1 cellular context compared by ENCODE assay signal in the genomic region with DNA sequence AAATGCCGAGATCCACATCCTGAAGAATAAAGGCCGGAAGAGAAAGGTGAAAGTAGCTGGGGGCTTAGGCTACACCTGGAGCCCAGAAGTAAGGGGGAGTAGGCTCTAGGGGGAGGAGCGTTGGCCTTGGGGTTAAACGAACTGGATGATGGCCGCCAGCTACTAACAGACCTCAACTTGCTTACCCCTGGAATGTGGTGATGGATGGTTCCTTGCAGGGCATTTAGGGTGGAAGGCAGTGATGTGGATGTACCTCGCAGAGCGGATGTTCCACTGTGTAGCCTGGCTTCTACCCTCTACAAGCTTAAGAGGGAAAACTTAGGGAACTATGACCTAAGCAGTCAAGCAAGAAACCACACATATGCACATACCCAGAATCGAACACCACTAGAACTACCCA.
TF ChIP-seq lines count a peak whose summit lies in the region.

No MANE protein-coding gene starts in this region.

TF ChIP-seq in GM23338, 12 proteins besides CTCF, POLR2A, EP300 and RAD21 (continued from another document):
- TF ChIP-seq, protein P1, sequence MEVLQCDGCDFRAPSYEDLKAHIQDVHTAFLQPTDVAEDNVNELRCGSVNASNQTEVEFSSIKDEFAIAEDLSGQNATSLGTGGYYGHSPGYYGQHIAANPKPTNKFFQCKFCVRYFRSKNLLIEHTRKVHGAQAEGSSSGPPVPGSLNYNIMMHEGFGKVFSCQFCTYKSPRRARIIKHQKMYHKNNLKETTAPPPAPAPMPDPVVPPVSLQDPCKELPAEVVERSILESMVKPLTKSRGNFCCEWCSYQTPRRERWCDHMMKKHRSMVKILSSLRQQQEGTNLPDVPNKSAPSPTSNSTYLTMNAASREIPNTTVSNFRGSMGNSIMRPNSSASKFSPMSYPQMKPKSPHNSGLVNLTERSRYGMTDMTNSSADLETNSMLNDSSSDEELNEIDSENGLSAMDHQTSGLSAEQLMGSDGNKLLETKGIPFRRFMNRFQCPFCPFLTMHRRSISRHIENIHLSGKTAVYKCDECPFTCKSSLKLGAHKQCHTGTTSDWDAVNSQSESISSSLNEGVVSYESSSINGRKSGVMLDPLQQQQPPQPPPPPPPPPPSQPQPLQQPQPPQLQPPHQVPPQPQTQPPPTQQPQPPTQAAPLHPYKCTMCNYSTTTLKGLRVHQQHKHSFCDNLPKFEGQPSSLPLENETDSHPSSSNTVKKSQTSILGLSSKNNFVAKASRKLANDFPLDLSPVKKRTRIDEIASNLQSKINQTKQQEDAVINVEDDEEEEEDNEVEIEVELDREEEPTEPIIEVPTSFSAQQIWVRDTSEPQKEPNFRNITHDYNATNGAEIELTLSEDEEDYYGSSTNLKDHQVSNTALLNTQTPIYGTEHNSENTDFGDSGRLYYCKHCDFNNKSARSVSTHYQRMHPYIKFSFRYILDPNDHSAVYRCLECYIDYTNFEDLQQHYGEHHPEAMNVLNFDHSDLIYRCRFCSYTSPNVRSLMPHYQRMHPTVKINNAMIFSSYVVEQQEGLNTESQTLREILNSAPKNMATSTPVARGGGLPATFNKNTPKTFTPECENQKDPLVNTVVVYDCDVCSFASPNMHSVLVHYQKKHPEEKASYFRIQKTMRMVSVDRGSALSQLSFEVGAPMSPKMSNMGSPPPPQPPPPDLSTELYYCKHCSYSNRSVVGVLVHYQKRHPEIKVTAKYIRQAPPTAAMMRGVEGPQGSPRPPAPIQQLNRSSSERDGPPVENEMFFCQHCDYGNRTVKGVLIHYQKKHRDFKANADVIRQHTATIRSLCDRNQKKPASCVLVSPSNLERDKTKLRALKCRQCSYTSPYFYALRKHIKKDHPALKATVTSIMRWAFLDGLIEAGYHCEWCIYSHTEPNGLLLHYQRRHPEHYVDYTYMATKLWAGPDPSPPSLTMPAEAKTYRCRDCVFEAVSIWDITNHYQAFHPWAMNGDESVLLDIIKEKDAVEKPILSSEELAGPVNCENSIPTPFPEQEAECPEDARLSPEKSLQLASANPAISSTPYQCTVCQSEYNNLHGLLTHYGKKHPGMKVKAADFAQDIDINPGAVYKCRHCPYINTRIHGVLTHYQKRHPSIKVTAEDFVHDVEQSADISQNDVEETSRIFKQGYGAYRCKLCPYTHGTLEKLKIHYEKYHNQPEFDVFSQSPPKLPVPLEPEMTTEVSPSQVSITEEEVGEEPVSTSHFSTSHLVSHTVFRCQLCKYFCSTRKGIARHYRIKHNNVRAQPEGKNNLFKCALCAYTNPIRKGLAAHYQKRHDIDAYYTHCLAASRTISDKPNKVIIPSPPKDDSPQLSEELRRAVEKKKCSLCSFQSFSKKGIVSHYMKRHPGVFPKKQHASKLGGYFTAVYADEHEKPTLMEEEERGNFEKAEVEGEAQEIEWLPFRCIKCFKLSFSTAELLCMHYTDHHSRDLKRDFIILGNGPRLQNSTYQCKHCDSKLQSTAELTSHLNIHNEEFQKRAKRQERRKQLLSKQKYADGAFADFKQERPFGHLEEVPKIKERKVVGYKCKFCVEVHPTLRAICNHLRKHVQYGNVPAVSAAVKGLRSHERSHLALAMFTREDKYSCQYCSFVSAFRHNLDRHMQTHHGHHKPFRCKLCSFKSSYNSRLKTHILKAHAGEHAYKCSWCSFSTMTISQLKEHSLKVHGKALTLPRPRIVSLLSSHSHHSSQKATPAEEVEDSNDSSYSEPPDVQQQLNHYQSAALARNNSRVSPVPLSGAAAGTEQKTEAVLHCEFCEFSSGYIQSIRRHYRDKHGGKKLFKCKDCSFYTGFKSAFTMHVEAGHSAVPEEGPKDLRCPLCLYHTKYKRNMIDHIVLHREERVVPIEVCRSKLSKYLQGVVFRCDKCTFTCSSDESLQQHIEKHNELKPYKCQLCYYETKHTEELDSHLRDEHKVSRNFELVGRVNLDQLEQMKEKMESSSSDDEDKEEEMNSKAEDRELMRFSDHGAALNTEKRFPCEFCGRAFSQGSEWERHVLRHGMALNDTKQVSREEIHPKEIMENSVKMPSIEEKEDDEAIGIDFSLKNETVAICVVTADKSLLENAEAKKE (CRISPR knock-in tag; IDR thresholded peaks at IDR 0.05) = no peak
- no peak for TF ChIP-seq STAT1 (IDR thresholded peaks at IDR 0.05; ENCODE audit: unreplicated experiment)
- TF ChIP-seq CREB1 (CRISPR knock-in tag; IDR thresholded peaks at IDR 0.05; ENCODE audit: low read depth) = no peak
- no peak for TF ChIP-seq ZNF331 (CRISPR knock-in tag; IDR thresholded peaks at IDR 0.05; ENCODE audit: low read depth)
- no peak for TF ChIP-seq JUNB (IDR thresholded peaks at IDR 0.05; ENCODE audit: unreplicated experiment)
- TF ChIP-seq ZNF114 (CRISPR knock-in tag; IDR thresholded peaks at IDR 0.05) = no peak
- TF ChIP-seq, protein P2, sequence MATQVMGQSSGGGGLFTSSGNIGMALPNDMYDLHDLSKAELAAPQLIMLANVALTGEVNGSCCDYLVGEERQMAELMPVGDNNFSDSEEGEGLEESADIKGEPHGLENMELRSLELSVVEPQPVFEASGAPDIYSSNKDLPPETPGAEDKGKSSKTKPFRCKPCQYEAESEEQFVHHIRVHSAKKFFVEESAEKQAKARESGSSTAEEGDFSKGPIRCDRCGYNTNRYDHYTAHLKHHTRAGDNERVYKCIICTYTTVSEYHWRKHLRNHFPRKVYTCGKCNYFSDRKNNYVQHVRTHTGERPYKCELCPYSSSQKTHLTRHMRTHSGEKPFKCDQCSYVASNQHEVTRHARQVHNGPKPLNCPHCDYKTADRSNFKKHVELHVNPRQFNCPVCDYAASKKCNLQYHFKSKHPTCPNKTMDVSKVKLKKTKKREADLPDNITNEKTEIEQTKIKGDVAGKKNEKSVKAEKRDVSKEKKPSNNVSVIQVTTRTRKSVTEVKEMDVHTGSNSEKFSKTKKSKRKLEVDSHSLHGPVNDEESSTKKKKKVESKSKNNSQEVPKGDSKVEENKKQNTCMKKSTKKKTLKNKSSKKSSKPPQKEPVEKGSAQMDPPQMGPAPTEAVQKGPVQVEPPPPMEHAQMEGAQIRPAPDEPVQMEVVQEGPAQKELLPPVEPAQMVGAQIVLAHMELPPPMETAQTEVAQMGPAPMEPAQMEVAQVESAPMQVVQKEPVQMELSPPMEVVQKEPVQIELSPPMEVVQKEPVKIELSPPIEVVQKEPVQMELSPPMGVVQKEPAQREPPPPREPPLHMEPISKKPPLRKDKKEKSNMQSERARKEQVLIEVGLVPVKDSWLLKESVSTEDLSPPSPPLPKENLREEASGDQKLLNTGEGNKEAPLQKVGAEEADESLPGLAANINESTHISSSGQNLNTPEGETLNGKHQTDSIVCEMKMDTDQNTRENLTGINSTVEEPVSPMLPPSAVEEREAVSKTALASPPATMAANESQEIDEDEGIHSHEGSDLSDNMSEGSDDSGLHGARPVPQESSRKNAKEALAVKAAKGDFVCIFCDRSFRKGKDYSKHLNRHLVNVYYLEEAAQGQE (IDR thresholded peaks at IDR 0.05; ENCODE audit: unreplicated experiment) = no peak
